8 cellular contexts compared by ENCODE assay signal in the genomic region with DNA sequence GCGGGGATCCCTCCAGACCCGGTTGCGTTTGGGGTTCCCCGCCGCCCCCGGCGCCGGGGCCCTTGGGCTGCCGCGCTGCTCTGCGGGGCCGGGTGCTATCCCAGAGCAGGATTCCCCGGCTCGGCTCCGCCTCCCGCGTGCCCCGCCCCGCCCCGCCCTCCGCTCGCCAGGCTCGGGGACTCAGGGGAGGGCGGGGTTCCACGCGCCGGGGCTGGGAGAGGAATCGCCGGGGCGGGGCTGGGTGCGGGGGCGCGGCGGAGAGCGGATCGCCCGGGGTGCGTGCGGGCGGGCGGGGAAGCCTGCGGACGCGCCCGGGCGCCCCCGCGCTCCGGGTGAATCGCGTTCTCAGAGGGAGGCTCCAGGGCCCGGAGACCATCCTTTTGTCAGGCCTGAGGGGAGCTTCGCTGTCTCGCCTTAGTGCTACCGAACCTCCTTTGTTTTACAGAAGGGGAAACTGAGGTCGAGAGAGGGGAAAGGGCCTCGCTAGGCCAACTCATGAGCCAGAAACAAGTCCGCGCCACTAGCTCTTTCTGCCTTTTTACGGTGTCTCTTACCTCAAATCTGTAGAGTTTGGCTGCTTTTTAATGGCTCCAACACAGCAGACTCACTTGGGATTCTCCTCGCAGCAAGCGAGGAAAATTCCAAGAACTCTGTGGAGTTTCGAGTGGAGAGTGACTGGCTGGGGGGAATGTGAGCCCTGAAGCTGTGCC. TPM values are rescaled to one million over a fixed set of nuclear protein-coding genes. Genes with fewer than 3 reads are reported as not detected.
DNase-seq lines count a peak whose midpoint lies in the region; ATAC-seq, FAIRE-seq and TF ChIP-seq lines count a peak whose summit lies in the region.

A gene (minus strand): TSS at position 82 of the 710 bp plus-strand sequence. CDS start 260 bp downstream, outside the sequence.

- no peaks in the 10 kb centered on the region for H4K20me1 ChIP-seq in HepG2 (ENCODE audit: insufficient read depth, low read length)

- in situ Hi-C loops in HepG2 (cut with HindIII; ENCODE audit: extremely low pct_ligation_motif_present, low pct_unique_long_range_greater_than_20kb): loop anchor here (10.0 to 25.0 kb wide), 2 partner anchors 438 to 686 kb away; no protein-coding TSS in a partner anchor

- H3K9me3 Mint-ChIP-seq in activated CD4-positive, alpha-beta T cell treated with anti-CD3 and anti-CD28 coated beads, Interleukin-2, amount 10 ng/mL, durations not matched to agents 7 days and 5 days: no peaks in the 10 kb centered on the region

- no peaks in the 10 kb centered on the region for H3K36me3 Mint-ChIP-seq in activated CD4-positive, alpha-beta T cell treated with anti-CD3 and anti-CD28 coated beads, Interleukin-2, amount 10 ng/mL, durations not matched to agents 7 days and 5 days (ENCODE audit: low read depth)

- H3K4me2 ChIP-seq in HepG2 (ENCODE audit: low read depth, low read length): peak within 1 kb of the TSS; percentile 74

- H3K9ac ChIP-seq in HepG2 (ENCODE audit: insufficient read depth, low read depth, low read length): no peak within 1 kb of the TSS

- H3K27ac Mint-ChIP-seq in activated CD4-positive, alpha-beta T cell treated with anti-CD3 and anti-CD28 coated beads, Interleukin-2, amount 10 ng/mL, durations not matched to agents 7 days and 5 days: no peak within 1 kb of the TSS

- no peak within 1 kb of the TSS for H3K27ac ChIP-seq in HepG2 (ENCODE audit: extremely low read length, insufficient read depth, low read length)

- H2AFZ ChIP-seq in HepG2 (ENCODE audit: low read length): no peak within 1 kb of the TSS

- DNase-seq in ELF-1 (ENCODE audit: low read depth, low spot score): peak; percentile 27
- peak; percentile 22 for DNase-seq in GOT3 (lab: John Stamatoyannopoulos, UW)
- DNase-seq in NCI-H1105 treated with DMSO at 0.1 percent for 48 hours (lab: John Stamatoyannopoulos, UW): peak; percentile 20
- peak; percentile 72 for DNase-seq in activated CD4-positive, alpha-beta T cell treated with anti-CD3 and anti-CD28 coated beads, Interleukin-2, amount 10 ng/mL, durations not matched to agents 7 days and 5 days
- DNase-seq in dedifferentiated amniotic fluid mesenchymal stem cell (ENCODE audit: extremely low spot score): peak; percentile 59
- DNase-seq in HepG2 (ENCODE audit: low spot score): peak; percentile 30
- peak; percentile 77 to 88 for DNase-seq in stimulated activated CD4-positive, alpha-beta T cell treated with anti-CD3 and anti-CD28 coated beads, Interleukin-2, amount 100 ng/mL, for 24 hours
- DNase-seq in NCI-H1092 (lab: John Stamatoyannopoulos, UW): no peak

- POLR2A ChIA-PET in activated CD4-positive, alpha-beta T cell treated with anti-CD3 and anti-CD28 coated beads, Interleukin-2, amount 10 ng/mL, durations not matched to agents 7 days and 5 days (lab: Charles Lee): interaction anchor here (0.6 kb wide), 1 partner anchor 335 kb away, joined by 11 read pairs; no protein-coding TSS in a partner anchor
- POLR2A ChIA-PET in HepG2 (lab: Yijun Ruan, JAX): no interaction called here

- no peaks in the 10 kb centered on the region for H3K9me3 ChIP-seq in HepG2 (ENCODE audit: low read length)

- H3K4me3 Mint-ChIP-seq in activated CD4-positive, alpha-beta T cell treated with anti-CD3 and anti-CD28 coated beads, Interleukin-2, amount 10 ng/mL, durations not matched to agents 7 days and 5 days: peak within 1 kb of the TSS; percentile 55

- peak within 1 kb of the TSS; percentile 30 to 67 (median 47); a peak in 4 of 6 replicates for H3K4me3 ChIP-seq in HepG2 (replicated peaks in 1 of 3; ENCODE audit: insufficient read depth in 1 of 3, low read depth in 2 of 3, low read length in 3 of 3)

- H3K4me1 ChIP-seq in HepG2 (ENCODE audit: insufficient read depth, low read length): 0 out of 2 replicates have a peak, but pooled peaks cover 5% of the 10 kb centered on the region

- H3K27me3 ChIP-seq in HepG2 (ENCODE audit: control insufficient read depth in 1 of 2, insufficient read depth in 2 of 2, low read length in 2 of 2): peaks cover 5 to 71% of the 10 kb centered on the region in 2 experiments; a peak in 4 of 5 replicates

- TF ChIP-seq EP300 in HepG2 (IDR thresholded peaks at IDR 0.05; ENCODE audit: low read depth in 2 of 2, low read length in 2 of 2) (no peak), HepG2 (CRISPR knock-in tag; IDR thresholded peaks at IDR 0.05; ENCODE audit: borderline replicate concordance) (no peak)

- no peak for TF ChIP-seq POLR2A in HepG2 (IDR thresholded peaks at IDR 0.05; ENCODE audit: insufficient read depth in 1 of 2, low read depth in 2 of 2, low read length in 2 of 2)

- H3K4me1 Mint-ChIP-seq in activated CD4-positive, alpha-beta T cell treated with anti-CD3 and anti-CD28 coated beads, Interleukin-2, amount 10 ng/mL, durations not matched to agents 7 days and 5 days: peaks cover 12% of the 10 kb centered on the region

- H3K27me3 Mint-ChIP-seq in activated CD4-positive, alpha-beta T cell treated with anti-CD3 and anti-CD28 coated beads, Interleukin-2, amount 10 ng/mL, durations not matched to agents 7 days and 5 days: peaks cover 74% of the 10 kb centered on the region

- no peak for TF ChIP-seq CTCF in HepG2 (CRISPR knock-in tag; IDR thresholded peaks at IDR 0.05)

- peak; percentile 77 for ATAC-seq in HepG2

- BruUV-seq in HepG2 (replicated peaks; lab: Mats Ljungman, UMichigan): no TSS peak

- intact Hi-C loops in HepG2 (cut with micrococcal nuclease; ENCODE audit: unreplicated experiment): loop anchor here (5.0 kb wide), 2 partner anchors 271 to 286 kb away; no protein-coding TSS in a partner anchor

- H3K36me3 ChIP-seq in HepG2 (replicated peaks in 1 of 2; ENCODE audit: control insufficient read depth in 1 of 2, insufficient read depth in 2 of 2, low read length in 2 of 2): no peaks in the 10 kb centered on the region

- no peak for FAIRE-seq in HepG2 (lab: Jason Lieb, UNC)

- WGBS in HepG2 (ENCODE audit: low lambda C conversion rate): 15% methylated on average over 8 of the region's 63 CpGs

- CTCF ChIA-PET in activated CD4-positive, alpha-beta T cell treated with anti-CD3 and anti-CD28 coated beads, Interleukin-2, amount 10 ng/mL, durations not matched to agents 7 days and 5 days (lab: Charles Lee): interaction anchor here (0.8 to 6.7 kb wide), 5 partner anchors 15 to 185 kb away, joined by 3 to 29 read pairs (median 4); no protein-coding TSS in a partner anchor
- CTCF ChIA-PET in HepG2 (lab: Yijun Ruan, JAX; ENCODE audit: low intra/inter-chr PET ratio, low total read pairs): no interaction called here

- no peak for TF ChIP-seq RAD21 in HepG2 (CRISPR knock-in tag; IDR thresholded peaks at IDR 0.05)

- no peaks in the 10 kb centered on the region for H3K79me2 ChIP-seq in HepG2 (ENCODE audit: insufficient read depth, low read length)

TF ChIP-seq in HepG2, 621 proteins besides CTCF, POLR2A, EP300 and RAD21 (continues in another document):
- TF ChIP-seq, protein P1, sequence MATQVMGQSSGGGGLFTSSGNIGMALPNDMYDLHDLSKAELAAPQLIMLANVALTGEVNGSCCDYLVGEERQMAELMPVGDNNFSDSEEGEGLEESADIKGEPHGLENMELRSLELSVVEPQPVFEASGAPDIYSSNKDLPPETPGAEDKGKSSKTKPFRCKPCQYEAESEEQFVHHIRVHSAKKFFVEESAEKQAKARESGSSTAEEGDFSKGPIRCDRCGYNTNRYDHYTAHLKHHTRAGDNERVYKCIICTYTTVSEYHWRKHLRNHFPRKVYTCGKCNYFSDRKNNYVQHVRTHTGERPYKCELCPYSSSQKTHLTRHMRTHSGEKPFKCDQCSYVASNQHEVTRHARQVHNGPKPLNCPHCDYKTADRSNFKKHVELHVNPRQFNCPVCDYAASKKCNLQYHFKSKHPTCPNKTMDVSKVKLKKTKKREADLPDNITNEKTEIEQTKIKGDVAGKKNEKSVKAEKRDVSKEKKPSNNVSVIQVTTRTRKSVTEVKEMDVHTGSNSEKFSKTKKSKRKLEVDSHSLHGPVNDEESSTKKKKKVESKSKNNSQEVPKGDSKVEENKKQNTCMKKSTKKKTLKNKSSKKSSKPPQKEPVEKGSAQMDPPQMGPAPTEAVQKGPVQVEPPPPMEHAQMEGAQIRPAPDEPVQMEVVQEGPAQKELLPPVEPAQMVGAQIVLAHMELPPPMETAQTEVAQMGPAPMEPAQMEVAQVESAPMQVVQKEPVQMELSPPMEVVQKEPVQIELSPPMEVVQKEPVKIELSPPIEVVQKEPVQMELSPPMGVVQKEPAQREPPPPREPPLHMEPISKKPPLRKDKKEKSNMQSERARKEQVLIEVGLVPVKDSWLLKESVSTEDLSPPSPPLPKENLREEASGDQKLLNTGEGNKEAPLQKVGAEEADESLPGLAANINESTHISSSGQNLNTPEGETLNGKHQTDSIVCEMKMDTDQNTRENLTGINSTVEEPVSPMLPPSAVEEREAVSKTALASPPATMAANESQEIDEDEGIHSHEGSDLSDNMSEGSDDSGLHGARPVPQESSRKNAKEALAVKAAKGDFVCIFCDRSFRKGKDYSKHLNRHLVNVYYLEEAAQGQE (IDR thresholded peaks at IDR 0.05; ENCODE audit: borderline replicate concordance in 1 of 2, low read depth in 1 of 2, low read length in 2 of 2): no peak

RNA-seq across cellular contexts. Expression of the gene that starts here (rescaled TPM):
- total RNA-seq in activated CD4-positive, alpha-beta T cell treated with anti-CD3 and anti-CD28 coated beads, Interleukin-2, amount 10 ng/mL, durations not matched to agents 7 days and 5 days: under 1 TPM; 0.54 to 0.55 TPM
- total RNA-seq in HepG2 (2016; rRNA removed; fragmentation: Illumina TruSeq; extraction: Trizol): 0.13 TPM in 1 of 2 replicates, not detected in the other
- total RNA-seq in HepG2 (2016; cell fraction: cytosol; rRNA removed; fragmentation: Illumina TruSeq; extraction: Trizol; ENCODE audit: low read depth): 0.18 and 0.20 TPM in 2 replicates
- total RNA-seq in HepG2 (2016; cell fraction: insoluble cytoplasmic fraction; rRNA removed; fragmentation: Illumina TruSeq; extraction: Trizol): 0.09 TPM in 1 of 2 replicates, not detected in the other
- 0.38 and 0.59 TPM in 2 replicates for total RNA-seq in HepG2 (2016; cell fraction: membrane; rRNA removed; fragmentation: Illumina TruSeq; extraction: Trizol)
- total RNA-seq in HepG2 (2016; cell fraction: nucleus; rRNA removed; fragmentation: Illumina TruSeq; extraction: Trizol): not detected in 2 replicates
- polyA plus RNA-seq in HepG2 (2011; rRNA removed): not detected in 2 replicates
- 0.04 TPM in 1 of 2 replicates, not detected in the other for polyA plus RNA-seq in HepG2 (2011; cell fraction: cytosol; rRNA removed)
- not detected in 2 replicates for polyA plus RNA-seq in HepG2 (2011; cell fraction: nucleus; rRNA removed)
- polyA plus RNA-seq in HepG2 (2012): not detected in 2 replicates
- 0.44 and 0.54 TPM in 2 replicates for polyA plus RNA-seq in HepG2 (2016; cell fraction: cytosol; fragmentation: Illumina TruSeq; extraction: Trizol; ENCODE audit: low read depth)
- polyA plus RNA-seq in HepG2 (2016; cell fraction: insoluble cytoplasmic fraction; fragmentation: Illumina TruSeq; extraction: Trizol; ENCODE audit: low read depth): 0.12 and 0.17 TPM in 2 replicates
- polyA plus RNA-seq in HepG2 (2016; cell fraction: membrane; fragmentation: Illumina TruSeq; extraction: Trizol; ENCODE audit: low read depth): 0.19 and 0.43 TPM in 2 replicates
- not detected in 2 replicates for polyA plus RNA-seq in HepG2 (2016; cell fraction: nucleus; fragmentation: Illumina TruSeq; extraction: Trizol; ENCODE audit: insufficient read depth, low read depth)
- 0.65 TPM in 1 of 2 replicates, not detected in the other for polyA minus RNA-seq in HepG2 (2011; rRNA and poly(A)+ RNA removed; ENCODE audit: low replicate concordance)
- polyA minus RNA-seq in HepG2 (2011; cell fraction: cytosol; rRNA and poly(A)+ RNA removed): not detected in 2 replicates
- polyA minus RNA-seq in HepG2 (2011; cell fraction: nucleus; rRNA and poly(A)+ RNA removed): not detected in 2 replicates

Comparison
In these comparisons a context has a peak if more than half of its experiments do, and no peak if none do; other contexts are left out.
1. Peak in DNase-seq in activated CD4-positive, alpha-beta T cell treated with anti-CD3 and anti-CD28 coated beads, Interleukin-2, amount 10 ng/mL, durations not matched to agents 7 days and 5 days; RNA of the gene not detected or under 1 TPM.
2. Peak in DNase-seq, ATAC-seq, H3K4me3 ChIP-seq and H3K4me2 ChIP-seq in HepG2; RNA of the gene not detected or under 1 TPM.